In genomic region chr9:16710888-16711287, GRCh38 we compare ENCODE assay signal across 2 cellular contexts.
TF ChIP-seq lines count a peak whose summit lies in the region.

No MANE protein-coding gene starts in this region.

TF ChIP-seq in GM12878, 131 proteins besides CTCF, POLR2A, EP300 and RAD21:
- TF ChIP-seq IKZF1 (conservative IDR thresholded peaks at IDR 0.05) = no peak
- TF ChIP-seq NKRF (conservative IDR thresholded peaks at IDR 0.05) = no peak
- TF ChIP-seq RB1 (IDR thresholded peaks at IDR 0.05; ENCODE audit: borderline replicate concordance) = no peak
- TF ChIP-seq MTA2 (IDR thresholded peaks at IDR 0.05; ENCODE audit: low read depth) = peak; percentile 15; the same call in 1 of the 2 replicates

TF ChIP-seq in neural cell, 6 proteins besides CTCF, POLR2A, EP300 and RAD21:
- TF ChIP-seq SMC3 (conservative IDR thresholded peaks at IDR 0.05; ENCODE audit: poor library complexity) (no peak), TAF1 (IDR thresholded peaks at IDR 0.05; ENCODE audit: low read depth) (no peak), POLR2AphosphoS5 (IDR thresholded peaks at IDR 0.05) (no peak), REST (IDR thresholded peaks at IDR 0.05; ENCODE audit: borderline replicate concordance) (no peak), EZH2 (IDR thresholded peaks at IDR 0.05; ENCODE audit: borderline replicate concordance, insufficient read depth, low read length, poor library complexity, severe bottlenecking) (no peak), MXI1 (conservative IDR thresholded peaks at IDR 0.05; ENCODE audit: poor library complexity, severe bottlenecking) (no peak)
